Comparison of ENCODE assay signal across 8 cellular contexts in genomic region chr7:131327049-131327625, GRCh38. TPM values are rescaled to one million over a fixed set of nuclear protein-coding genes. Genes with fewer than 3 reads are reported as not detected.
DNase-seq lines count a peak whose midpoint lies in the region; ATAC-seq, FAIRE-seq and TF ChIP-seq lines count a peak whose summit lies in the region.

No MANE protein-coding gene starts in this region.

- H3K27ac ChIP-seq in A549 (peak overlapping the region; percentile 98), OCI-LY3 (ENCODE audit: low read length) (no peak overlapping the region), breast epithelium (peak overlapping the region; percentile 98 to 99), skin epidermis (peak overlapping the region; percentile 36 to 100 (median 98))

- H3K27me3 ChIP-seq in OCI-LY3 (ENCODE audit: low read depth, low read length) (no peaks in the 10 kb centered on the region), breast epithelium (no peaks in the 10 kb centered on the region)

- no peak for TF ChIP-seq POLR2A in A549 (IDR thresholded peaks at IDR 0.05; ENCODE audit: low read length)
- TF ChIP-seq POLR2A in breast epithelium (IDR thresholded peaks at IDR 0.05) = peak; percentile 1

- POLR2A ChIA-PET in A549 (lab: Yijun Ruan, JAX) = interaction anchor here (1.1 to 2.2 kb wide), 6 partner anchors 9 to 217 kb away, joined by 3 to 16 read pairs (median 6); no protein-coding TSS in a partner anchor

- ATAC-seq in A549 = peak; percentile 72 to 80
- peak; percentile 11 for ATAC-seq in HG02763 (IDR thresholded peaks at IDR 0.05; ENCODE audit: unreplicated experiment)

- WGBS in A549 (ENCODE audit: missing lambda C conversion rate) = 1% methylated on average over 14 of the region's 14 CpGs

- DNase-seq in A549 (ENCODE audit: low read depth in 1 of 2, low spot score in 1 of 2) = peak; percentile 64 to 77
- DNase-seq in EL = peak; percentile 75
- DNase-seq in breast epithelium (ENCODE audit: low spot score in 2 of 2) = peak in 1 of 2 donors; percentile 40
- peak; percentile 64 for DNase-seq in inferior parietal cortex (ENCODE audit: extremely low spot score)
- no peak for DNase-seq in activated CD4-positive, CD25-positive, alpha-beta regulatory T cell treated with anti-CD3 and anti-CD28 coated beads, Interleukin-2, amount 50 U/mL, for 72 hours

- no peak for TF ChIP-seq RAD21 in A549 (conservative IDR thresholded peaks at IDR 0.05 in 1 of 2, IDR thresholded peaks at IDR 0.05 in 1 of 2)

- peak overlapping the region; percentile 99 for H2AFZ ChIP-seq in OCI-LY3 (ENCODE audit: low read depth, low read length)

- no peaks in the 10 kb centered on the region for H3K36me3 ChIP-seq in OCI-LY3 (replicated peaks; ENCODE audit: low read depth, low read length)
- no peaks in the 10 kb centered on the region for H3K36me3 ChIP-seq in breast epithelium

- H3K79me2 ChIP-seq in OCI-LY3 (ENCODE audit: low read length) = peaks cover 47% of the 10 kb centered on the region

- TF ChIP-seq EP300 in A549 (IDR thresholded peaks at IDR 0.05) = no peak

- H3K4me1 ChIP-seq in A549 (peaks cover 57% of the 10 kb centered on the region), OCI-LY3 (ENCODE audit: low read length) (peaks cover 33% of the 10 kb centered on the region), breast epithelium (peaks cover 0 to 5% of the 10 kb centered on the region in 2 donors)

- no peak for FAIRE-seq in A549 (lab: Jason Lieb, UNC)

- peak overlapping the region; percentile 87 for H3K4me2 ChIP-seq in A549
- peak overlapping the region; percentile 99 for H3K4me2 ChIP-seq in OCI-LY3 (ENCODE audit: low read length)

- H3K9ac ChIP-seq in OCI-LY3 (ENCODE audit: low read length) = peak overlapping the region; percentile 95

- intact Hi-C loops in breast epithelium (cut with DNase I; ENCODE audit: low total_unique reads) = no loop called here

- peaks cover 12% of the 10 kb centered on the region for H4K20me1 ChIP-seq in OCI-LY3 (ENCODE audit: insufficient read depth, low read length)

- H3K9me3 ChIP-seq in A549 (no peaks in the 10 kb centered on the region), OCI-LY3 (ENCODE audit: insufficient read depth, low read length) (no peaks in the 10 kb centered on the region), breast epithelium (no peaks in the 10 kb centered on the region)

- TF ChIP-seq CTCF in A549 (IDR thresholded peaks at IDR 0.05) (no peak), OCI-LY3 (IDR thresholded peaks at IDR 0.05; ENCODE audit: low read depth, low read length) (no peak), breast epithelium (IDR thresholded peaks at IDR 0.05) (no peak)

- H3K4me3 ChIP-seq in A549 = peak overlapping the region; percentile 91
- peak overlapping the region; percentile 91 for H3K4me3 ChIP-seq in OCI-LY3 (ENCODE audit: low read length)
- peak overlapping the region; percentile 80 to 98 (median 94) for H3K4me3 ChIP-seq in breast epithelium
- H3K4me3 ChIP-seq in skin epidermis = peak overlapping the region; percentile 63 to 97 (median 83)

- CTCF ChIA-PET in A549 (lab: Yijun Ruan, JAX) = interaction anchor here (1.0 to 1.7 kb wide), 5 partner anchors 9 to 95 kb away, joined by 3 to 4 read pairs (median 3); no protein-coding TSS in a partner anchor

TF ChIP-seq in A549, 52 proteins besides CTCF, POLR2A, EP300 and RAD21:
- peak; percentile 49; the same call in 1 of the 2 replicates for TF ChIP-seq REST (IDR thresholded peaks at IDR 0.05)
- TF ChIP-seq CEBPB (IDR thresholded peaks at IDR 0.05) = no peak; a peak in 1 of 4 replicates
- peak; percentile 59; the same call in 1 of the 2 replicates for TF ChIP-seq TFCP2L1 (CRISPR knock-in tag; IDR thresholded peaks at IDR 0.05)
- TF ChIP-seq BCL3 (IDR thresholded peaks at IDR 0.05) = 0 out of 3 replicates have a peak, but pooled peaks have one; percentile 27

RNA-seq across cellular contexts. Expression of gene MKLN1, which starts 0.5 kb away (rescaled TPM):
- polyA plus RNA-seq in A549 (2011; rRNA removed) (84.5 and 109 TPM in 2 replicates), A549 (2017; fragmentation: RNase III; extraction: RNeasy Plus Mini Kit Qiagen cat#74134 plus additional on column Dnase treatment) (39.6 to 46.4 TPM (median 39.6 TPM) in 3 replicates)
- polyA plus RNA-seq in A549 (2012; cell fraction: cytosol; rRNA removed) = 17.5 and 18.5 TPM in 2 replicates
- 10.8 and 17.1 TPM in 2 replicates for polyA plus RNA-seq in A549 (2012; cell fraction: nucleus; rRNA removed)
- polyA minus RNA-seq in A549 (2011; rRNA and poly(A)+ RNA removed) = 154 and 176 TPM in 2 replicates
- 100 to 1,000 TPM in 1 of 3 donors, 10 to 100 TPM in 2; 78.1 to 113 (median 80.3) TPM for total RNA-seq in breast epithelium
